In genomic region chr22:42874010-42874409, GRCh38 we compare ENCODE assay signal across 34 cellular contexts.
"Had no signal": no experiment of that assay in that cellular context is flagged by ENCODE, and none has a peak within 500 bp of the region (broad histone marks: within the 10 kb centered on the region; RNA-seq: fewer than 3 reads in every experiment).

No MANE protein-coding gene starts in this region.

- H3K9me3 ChIP-seq: MG63 had no signal

- H3K4me3 ChIP-seq: MG63 had no signal

- H3K27ac ChIP-seq: KMS-11 had no signal

- H3K27me3 ChIP-seq: MG63 had no signal

- DNase-seq: Karpas-422, Kasumi-1, KG1, MG63, MM.1S, MV-4-11, NCI-H1048, NCI-H1092, NCI-H1092 treated with DMSO at 0.1 percent for 48 hours, NCI-H1105, NCI-H1105 treated with DMSO at 0.1 percent for 48 hours, NCI-H1417, NCI-H1417 treated with DMSO at 0.1 percent for 48 hours, NCI-H1436, NCI-H1436 treated with DMSO at 0.1 percent for 48 hours, NCI-H146, NCI-H1694, NCI-H1694 treated with DMSO at 0.1 percent for 48 hours, NCI-H187, NCI-H187 treated with DMSO at 0.1 percent for 48 hours, NCI-H1930, NCI-H2029, NCI-H2029 treated with DMSO at 0.1 percent for 48 hours, NCI-H2081, NCI-H2081 treated with DMSO at 0.1 percent for 48 hours, NCI-H2107, NCI-H2171, NCI-H2171 treated with DMSO at 0.1 percent for 48 hours, NCI-H2227 treated with DMSO at 0.1 percent for 48 hours, NCI-H226, NCI-H345, NCI-H446, NCI-H446 treated with DMSO at 0.1 percent for 48 hours had no signal
